In the genomic region with DNA sequence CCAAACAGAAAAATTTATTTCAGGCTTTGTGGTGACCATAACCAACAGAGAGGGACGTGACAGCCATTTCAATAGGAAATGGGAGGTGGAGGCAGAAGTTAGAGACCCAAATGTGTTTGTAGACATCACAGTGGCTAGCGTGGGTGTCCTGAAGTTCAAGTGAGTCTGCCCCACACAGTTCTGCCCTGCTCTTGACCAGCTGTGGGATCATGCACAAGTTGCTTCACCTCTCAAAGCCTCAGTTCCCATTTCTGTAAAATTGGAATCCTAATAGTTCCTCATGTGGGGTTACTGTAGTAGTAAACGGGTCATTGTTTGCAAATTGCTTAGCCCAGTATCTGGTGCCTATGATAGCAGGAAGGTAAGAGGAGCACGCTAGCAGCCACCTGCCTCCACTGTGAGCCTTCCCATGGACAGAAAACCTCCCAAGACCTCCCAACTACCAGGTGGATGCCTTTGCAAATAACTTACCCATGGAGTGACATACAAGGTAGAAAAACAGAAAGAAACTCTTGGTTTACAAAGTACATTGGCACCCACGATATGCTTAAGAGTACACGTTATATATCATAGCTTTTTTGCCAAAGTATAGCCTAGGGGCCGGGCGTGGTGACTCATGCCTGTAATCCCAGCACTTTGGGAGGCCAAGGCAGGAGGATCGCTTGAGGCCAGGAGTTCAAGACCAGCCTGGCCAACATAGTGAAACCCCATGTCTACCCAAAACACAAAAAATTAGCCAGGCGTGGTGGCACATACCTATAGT, we compare ENCODE assay signal across 12 cellular contexts. TPM values are rescaled to one million over a fixed set of nuclear protein-coding genes. Genes with fewer than 3 reads are reported as not detected.
"Had no signal": no experiment of that assay in that cellular context is flagged by ENCODE, and none has a peak within 500 bp of the region (broad histone marks: within the 10 kb centered on the region; RNA-seq: fewer than 3 reads in every experiment).

No MANE protein-coding gene starts in this region.

- H3K4me3 ChIP-seq: colonic mucosa, gastroesophageal sphincter, uterus had no signal

- H3K36me3 ChIP-seq: colonic mucosa, gastroesophageal sphincter, uterus had no signal

- H3K4me1 ChIP-seq: colonic mucosa, uterus had no signal

- H3K27me3 ChIP-seq: colonic mucosa, gastroesophageal sphincter had no signal

- H3K27ac ChIP-seq: colonic mucosa, gastroesophageal sphincter, uterus had no signal

- ATAC-seq: gastroesophageal sphincter; naive thymus-derived CD4-positive, alpha-beta T cell; stimulated activated naive CD8-positive, alpha-beta T cell treated with anti-CD3 and anti-CD28 coated beads, Interleukin-15, amount 100 ng/mL, for 72 hours; WTC11 had no signal

- H3K9me3 ChIP-seq: colonic mucosa, gastroesophageal sphincter, uterus had no signal

- DNase-seq: activated CD4-positive, alpha-beta T cell treated with anti-CD3 and anti-CD28 coated beads, Interleukin-2, amount 10 ng/mL, durations not matched to agents 7 days and 5 days; activated CD8-positive, alpha-beta memory T cell treated with anti-CD3 and anti-CD28 coated beads for 24 hours; activated naive CD4-positive, alpha-beta T cell treated with anti-CD3 and anti-CD28 coated beads for 36 hours; caudate nucleus; effector CD8-positive, alpha-beta T cell; naive thymus-derived CD4-positive, alpha-beta T cell; stimulated activated CD4-positive, alpha-beta T cell treated with anti-CD3 and anti-CD28 coated beads, Interleukin-4, amount 100 ng/mL, for 4 hours; stimulated activated naive CD8-positive, alpha-beta T cell treated with anti-CD3 and anti-CD28 coated beads, Interleukin-15, amount 100 ng/mL, for 72 hours; uterus had no signal

RNA-seq across cellular contexts. Expression of a gene that starts 29.1 kb away (rescaled TPM):
- total RNA-seq: activated CD4-positive, alpha-beta T cell treated with anti-CD3 and anti-CD28 coated beads, Interleukin-2, amount 10 ng/mL, durations not matched to agents 7 days and 5 days had no signal
- polyA plus RNA-seq: naive thymus-derived CD4-positive, alpha-beta T cell had no signal
